23 cellular contexts compared by ENCODE assay signal in genomic region chr20:58461104-58461503, GRCh38. TPM values are rescaled to one million over a fixed set of nuclear protein-coding genes. Genes with fewer than 3 reads are reported as not detected.
"Had no signal": no experiment of that assay in that cellular context is flagged by ENCODE, and none has a peak within 500 bp of the region (broad histone marks: within the 10 kb centered on the region; RNA-seq: fewer than 3 reads in every experiment).

No MANE protein-coding gene starts in this region.

- H3K4me3 ChIP-seq: coronary artery, gastrocnemius medialis, left lung, right lobe of liver, suprapubic skin had no signal

- H3K4me1 ChIP-seq: gastrocnemius medialis, left lung, parathyroid adenoma, right lobe of liver, suprapubic skin had no signal

- H2AFZ ChIP-seq: parathyroid adenoma had no signal

- H3K36me3 ChIP-seq: gastrocnemius medialis, left lung, right lobe of liver, suprapubic skin had no signal

- FAIRE-seq: endometrium, small intestine had no signal

- H3K9ac ChIP-seq: parathyroid adenoma had no signal

- H3K27me3 ChIP-seq: gastrocnemius medialis, left lung, right lobe of liver, suprapubic skin had no signal

- H3K27ac ChIP-seq: coronary artery, gastrocnemius medialis, left lung, parathyroid adenoma, right lobe of liver, suprapubic skin had no signal

- DNase-seq: dermis blood vessel endothelial cell; effector memory CD4-positive, alpha-beta T cell; foreskin fibroblast; gastrocnemius medialis; left cardiac atrium; left lung; naive thymus-derived CD8-positive, alpha-beta T cell; right lobe of liver; small intestine; stimulated activated CD4-positive, alpha-beta T cell treated with anti-CD3 and anti-CD28 coated beads, Interleukin-12 subunit alpha, Interleukin-12 subunit beta, amount 100 ng/mL, for 4 hours; stimulated activated CD4-positive, alpha-beta T cell treated with anti-CD3 and anti-CD28 coated beads, Interleukin-1b, Interleukin-23, amount 100 ng/mL, for 48 hours; stimulated activated CD4-positive, alpha-beta T cell treated with anti-CD3 and anti-CD28 coated beads, Interleukin-4, amount 100 ng/mL, for 1 hour; stimulated activated CD8-positive, alpha-beta memory T cell treated with anti-CD3 and anti-CD28 coated beads, Interleukin-4, amount 100 ng/mL, for 48 hours; stimulated activated naive CD4-positive, alpha-beta T cell; stimulated activated naive CD8-positive, alpha-beta T cell treated with anti-CD3 and anti-CD28 coated beads, Interleukin-15, amount 100 ng/mL, for 72 hours; trophoblast cell had no signal

- H3K9me3 ChIP-seq: gastrocnemius medialis, left lung, right lobe of liver, suprapubic skin had no signal

RNA-seq across cellular contexts. Expression of gene APCDD1L, which starts 54.1 kb away (rescaled TPM):
- total RNA-seq: mesenteric fat pad; naive thymus-derived CD8-positive, alpha-beta T cell; neural crest cell; progenitor cell of endocrine pancreas had no signal
